ENCODE assay signal across 26 cellular contexts in genomic region chr3:58639001-58639400, GRCh38. TPM values are rescaled to one million over a fixed set of nuclear protein-coding genes. Genes with fewer than 3 reads are reported as not detected.
"Had no signal": no experiment of that assay in that cellular context is flagged by ENCODE, and none has a peak within 500 bp of the region (broad histone marks: within the 10 kb centered on the region; RNA-seq: fewer than 3 reads in every experiment).

No MANE protein-coding gene starts in this region.

- H3K4me3 ChIP-seq: lung, transverse colon, uterus had no signal

- H3K9me3 ChIP-seq: transverse colon, uterus had no signal

- H3K27ac Mint-ChIP-seq: activated naive CD4-positive, alpha-beta T cell treated with anti-CD3 and anti-CD28 coated beads, Interleukin-2, amount 10 ng/mL, durations not matched to agents 7 days and 5 days; activated naive CD8-positive, alpha-beta T cell treated with anti-CD3 and anti-CD28 coated beads, Interleukin-2, amount 50 U/mL, for 24 hours; dendritic cell treated with granulocyte-macrophage colony-stimulating factor and Interleukin-4, amounts not matched to agents 40 ng/mL and 50 ng/mL, for 4 days; effector memory CD8-positive, alpha-beta T cell; nephron; stimulated activated naive CD8-positive, alpha-beta T cell treated with anti-CD3 and anti-CD28 coated beads, Interleukin-15, Interleukin-2, amounts not matched to agents 100 ng/mL and 50 ng/mL, for 24 hours had no signal

- ATAC-seq: activated CD4-positive, CD25-positive, alpha-beta regulatory T cell treated with anti-CD3 and anti-CD28 coated beads, Interleukin-2, amount 50 U/mL, for 24 hours; activated naive CD8-positive, alpha-beta T cell treated with anti-CD3 and anti-CD28 coated beads, Interleukin-2, amount 50 U/mL, for 24 hours; activated T-cell treated with anti-CD3 and anti-CD28 coated beads, Interleukin-2, amount 50 U/mL, for 4 hours; effector memory CD8-positive, alpha-beta T cell; left lobe of liver had no signal

- DNase-seq: activated CD4-positive, alpha-beta T cell treated with anti-CD3 and anti-CD28 coated beads, Interleukin-2, amount 50 U/mL, for 1 hour; activated CD8-positive, alpha-beta memory T cell treated with anti-CD3 and anti-CD28 coated beads, Interleukin-2, amount 50 U/mL, for 4 hours; activated effector memory CD4-positive, alpha-beta T cell treated with Interleukin-2 at 50 U/mL for 16 hours; activated naive CD4-positive, alpha-beta T cell treated with anti-CD3 and anti-CD28 coated beads, Interleukin-2, amount 10 ng/mL, durations not matched to agents 7 days and 5 days; activated naive CD8-positive, alpha-beta T cell treated with anti-CD3 and anti-CD28 coated beads, Interleukin-2, amount 50 U/mL, for 24 hours; activated T-cell treated with anti-CD3 and anti-CD28 coated beads, Interleukin-2, amount 50 U/mL, for 4 hours; aorta; cerebellar nuclear complex; effector memory CD8-positive, alpha-beta T cell; foreskin melanocyte; glutamatergic neuron; hypothalamus; kidney; midbrain; nucleus accumbens; retina; T1000; transverse colon; uterus had no signal

- H3K36me3 ChIP-seq: uterus had no signal

- H3K27ac ChIP-seq: transverse colon, uterus had no signal

- H3K4me1 Mint-ChIP-seq: activated naive CD4-positive, alpha-beta T cell treated with anti-CD3 and anti-CD28 coated beads, Interleukin-2, amount 10 ng/mL, durations not matched to agents 7 days and 5 days; activated naive CD8-positive, alpha-beta T cell treated with anti-CD3 and anti-CD28 coated beads, Interleukin-2, amount 50 U/mL, for 24 hours; nephron had no signal

- H3K27me3 ChIP-seq: transverse colon, uterus had no signal

- H3K4me3 Mint-ChIP-seq: activated naive CD4-positive, alpha-beta T cell treated with anti-CD3 and anti-CD28 coated beads, Interleukin-2, amount 10 ng/mL, durations not matched to agents 7 days and 5 days; activated naive CD8-positive, alpha-beta T cell treated with anti-CD3 and anti-CD28 coated beads, Interleukin-2, amount 50 U/mL, for 24 hours; activated T-cell treated with anti-CD3 and anti-CD28 coated beads, Interleukin-2, amount 50 U/mL, for 4 hours; dendritic cell treated with granulocyte-macrophage colony-stimulating factor and Interleukin-4, amounts not matched to agents 40 ng/mL and 50 ng/mL, for 4 days; effector memory CD8-positive, alpha-beta T cell; nephron; stimulated activated naive CD8-positive, alpha-beta T cell treated with anti-CD3 and anti-CD28 coated beads, Interleukin-15, Interleukin-2, amounts not matched to agents 100 ng/mL and 50 ng/mL, for 24 hours had no signal

- H3K27me3 Mint-ChIP-seq: dendritic cell treated with granulocyte-macrophage colony-stimulating factor and Interleukin-4, amounts not matched to agents 40 ng/mL and 50 ng/mL, for 4 days had no signal

- H3K4me1 ChIP-seq: uterus had no signal

- H3K36me3 Mint-ChIP-seq: activated naive CD4-positive, alpha-beta T cell treated with anti-CD3 and anti-CD28 coated beads, Interleukin-2, amount 10 ng/mL, durations not matched to agents 7 days and 5 days had no signal

- H3K9me3 Mint-ChIP-seq: activated naive CD4-positive, alpha-beta T cell treated with anti-CD3 and anti-CD28 coated beads, Interleukin-2, amount 10 ng/mL, durations not matched to agents 7 days and 5 days; activated naive CD8-positive, alpha-beta T cell treated with anti-CD3 and anti-CD28 coated beads, Interleukin-2, amount 50 U/mL, for 24 hours; activated T-cell treated with anti-CD3 and anti-CD28 coated beads, Interleukin-2, amount 50 U/mL, for 4 hours; dendritic cell treated with granulocyte-macrophage colony-stimulating factor and Interleukin-4, amounts not matched to agents 40 ng/mL and 50 ng/mL, for 4 days; effector memory CD8-positive, alpha-beta T cell; nephron; stimulated activated naive CD8-positive, alpha-beta T cell treated with anti-CD3 and anti-CD28 coated beads, Interleukin-15, Interleukin-2, amounts not matched to agents 100 ng/mL and 50 ng/mL, for 24 hours had no signal

RNA-seq across cellular contexts. Expression of gene FAM3D, which starts 27.6 kb away (rescaled TPM):
- total RNA-seq: activated T-cell treated with anti-CD3 and anti-CD28 coated beads, Interleukin-2, amount 50 U/mL, for 4 hours; aorta; T-helper 1 cell treated with Interleukin-12 subunit alpha and Interleukin-12 subunit beta and Interleukin-4 antibody, amounts not matched to agents 30 ng/mL and 1 ng/mL, for 36 hours had no signal
